In the genomic region with DNA sequence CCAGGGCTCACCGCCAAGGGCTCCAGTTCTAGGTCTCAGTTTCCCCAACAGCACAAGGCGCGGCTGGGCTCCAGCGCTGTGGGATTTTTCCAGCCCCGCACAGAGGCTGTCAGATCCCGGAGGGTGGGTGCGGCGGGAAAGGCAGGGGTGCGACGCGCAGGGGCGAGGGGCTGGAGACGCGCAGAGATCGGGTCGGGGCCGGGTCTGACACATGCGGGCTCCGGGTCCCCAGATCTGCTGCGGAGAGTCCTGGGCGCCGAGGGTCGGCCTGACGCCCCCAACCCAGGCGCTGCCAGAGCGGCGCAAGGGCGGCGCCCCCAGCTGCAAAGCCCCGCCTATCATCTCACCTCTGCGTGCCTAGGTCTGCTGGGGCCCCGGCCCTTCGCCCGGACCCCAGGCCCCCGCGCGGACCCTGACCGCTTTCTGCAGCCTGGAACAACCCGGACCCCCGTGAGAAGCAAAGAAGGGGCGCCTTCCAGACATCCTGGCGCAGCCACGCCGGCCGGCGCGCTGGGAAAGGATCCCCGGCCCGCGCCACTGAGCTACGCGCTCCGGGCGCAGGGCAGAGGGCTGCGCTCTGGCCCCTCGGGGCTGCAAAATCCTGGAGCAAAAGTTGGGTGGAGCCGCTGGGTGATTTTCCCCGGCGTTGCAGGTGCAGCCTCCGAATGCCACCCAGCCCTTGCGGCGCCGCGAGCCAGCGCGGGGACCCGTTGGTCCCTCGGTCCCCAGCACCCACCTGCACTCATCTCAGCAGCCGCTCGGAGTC, we compare ENCODE assay signal across 8 cellular contexts. TPM values are rescaled to one million over a fixed set of nuclear protein-coding genes. Genes with fewer than 3 reads are reported as not detected.
DNase-seq lines count a peak whose midpoint lies in the region; ATAC-seq, FAIRE-seq and TF ChIP-seq lines count a peak whose summit lies in the region.

No MANE protein-coding gene starts in this region.

- H3K4me2 ChIP-seq in Karpas-422 (ENCODE audit: low read depth, low read length, poor library complexity, severe bottlenecking): no peak overlapping the region

- H2AFZ ChIP-seq in ACC112 (ENCODE audit: low read length, unreplicated experiment) (peak overlapping the region; percentile 71), Karpas-422 (ENCODE audit: low read length) (no peak overlapping the region)

- H3K4me1 ChIP-seq in ACC112 (ENCODE audit: control insufficient read depth, insufficient read depth, low read length, unreplicated experiment) (peaks cover 9% of the 10 kb centered on the region), mononuclear cell (ENCODE audit: insufficient read depth, low read length) (peaks cover 18% of the 10 kb centered on the region), Karpas-422 (ENCODE audit: low read length) (peaks cover 12% of the 10 kb centered on the region)

- H3K36me3 ChIP-seq in ACC112 (ENCODE audit: insufficient read depth, low read length) (no peaks in the 10 kb centered on the region), bronchial epithelial cell (ENCODE audit: control insufficient read depth, insufficient read depth, low read length) (no peaks in the 10 kb centered on the region), Karpas-422 (ENCODE audit: insufficient read depth, low read length) (no peaks in the 10 kb centered on the region)

- H3K79me2 ChIP-seq in ACC112 (ENCODE audit: control insufficient read depth, insufficient read depth, low read length, unreplicated experiment) (no peaks in the 10 kb centered on the region), Karpas-422 (ENCODE audit: low read length) (no peaks in the 10 kb centered on the region)

- H3K27ac ChIP-seq in ACC112 (ENCODE audit: low read depth, low read length): no peak overlapping the region
- H3K27ac ChIP-seq in Karpas-422 (ENCODE audit: low read length): no peak overlapping the region

- no peak overlapping the region for H3K9ac ChIP-seq in Karpas-422 (ENCODE audit: low read length)

- ATAC-seq in HG03108 (IDR thresholded peaks at IDR 0.05; ENCODE audit: unreplicated experiment) (peak; percentile 3), GM21786 (IDR thresholded peaks at IDR 0.05; ENCODE audit: unreplicated experiment) (no peak), HG03342 (IDR thresholded peaks at IDR 0.05; ENCODE audit: unreplicated experiment) (no peak)

- no peaks in the 10 kb centered on the region; the same call in 1 of the 2 replicates for H4K20me1 ChIP-seq in Karpas-422 (ENCODE audit: insufficient read depth, low read depth, low read length)

- H3K4me3 ChIP-seq in ACC112 (ENCODE audit: low read depth, low read length) (peak overlapping the region; percentile 79), bronchial epithelial cell (ENCODE audit: low read depth, low read length) (peak overlapping the region; percentile 49), mononuclear cell (ENCODE audit: low read length) (peak overlapping the region; percentile 46), Karpas-422 (ENCODE audit: low read length) (no peak overlapping the region)

- H3K9me3 ChIP-seq in mononuclear cell (ENCODE audit: low read depth, low read length) (no peaks in the 10 kb centered on the region), Karpas-422 (ENCODE audit: low read length) (no peaks in the 10 kb centered on the region)

- no peak for FAIRE-seq in bronchial epithelial cell (lab: Jason Lieb, UNC)

- no peak for TF ChIP-seq CTCF in bronchial epithelial cell (IDR thresholded peaks at IDR 0.05; ENCODE audit: insufficient read depth, low read length, severe bottlenecking)

- no peaks in the 10 kb centered on the region for H3K9me2 ChIP-seq in Karpas-422 (replicated peaks; ENCODE audit: insufficient read depth, low read length)

- H3K27me3 ChIP-seq in ACC112 (ENCODE audit: insufficient read depth, low read length): peaks cover 40% of the 10 kb centered on the region
- H3K27me3 ChIP-seq in bronchial epithelial cell (ENCODE audit: control insufficient read depth, insufficient read depth, low read length): peaks cover 5% of the 10 kb centered on the region
- peaks cover 14% of the 10 kb centered on the region for H3K27me3 ChIP-seq in mononuclear cell (ENCODE audit: insufficient read depth, low read length)
- no peaks in the 10 kb centered on the region for H3K27me3 ChIP-seq in Karpas-422 (ENCODE audit: low read length)

- DNase-seq in bronchial epithelial cell (ENCODE audit: low read depth): no peak
- no peak for DNase-seq in Karpas-422
- no peak for DNase-seq in A172 (ENCODE audit: low spot score)

RNA-seq across cellular contexts. Expression of a gene that starts 0.5 kb away (rescaled TPM):
- total RNA-seq in bronchial epithelial cell (1.1 and 2.8 TPM in 2 replicates), mononuclear cell (0.63 TPM)
- total RNA-seq in Karpas-422 (2014; rRNA removed; shearing (Covaris generic); ENCODE audit: low replicate concordance): not detected in 2 replicates
- total RNA-seq in A172 (2014; rRNA removed; shearing (Covaris generic)): 1.3 and 5.1 TPM in 2 replicates

RNA-seq across cellular contexts. Expression of a gene that starts 41.0 kb away (rescaled TPM):
- total RNA-seq in bronchial epithelial cell (32.1 and 33.5 TPM in 2 replicates), mononuclear cell (56.6 TPM)
- 1.7 and 6.9 TPM in 2 replicates for total RNA-seq in Karpas-422 (2014; rRNA removed; shearing (Covaris generic); ENCODE audit: low replicate concordance)
- 7.2 and 10.0 TPM in 2 replicates for total RNA-seq in A172 (2014; rRNA removed; shearing (Covaris generic))
